1 cellular context compared by ENCODE assay signal in genomic region chr4:40369437-40370278, GRCh38.
TF ChIP-seq lines count a peak whose summit lies in the region.

No MANE protein-coding gene starts in this region.

TF ChIP-seq in GM12878, 131 proteins besides CTCF, POLR2A, EP300 and RAD21:
- TF ChIP-seq MTA2 (IDR thresholded peaks at IDR 0.05; ENCODE audit: low read depth) (no peak), ZNF592 (IDR thresholded peaks at IDR 0.05) (no peak), FOXM1 (IDR thresholded peaks at IDR 0.05; ENCODE audit: low read depth, low read length) (no peak), EGR1 (IDR thresholded peaks at IDR 0.05; ENCODE audit: borderline replicate concordance in 1 of 2, low read depth in 2 of 2, low read length in 2 of 2) (no peak), BCL11A (IDR thresholded peaks at IDR 0.05; ENCODE audit: low read depth, low read length) (no peak), SREBF2 (IDR thresholded peaks at IDR 0.05; ENCODE audit: low read length) (no peak)
TF ChIP-seq in GM12878: peak in this region for 0.
